ENCODE assay signal across 1 cellular context in the genomic region with DNA sequence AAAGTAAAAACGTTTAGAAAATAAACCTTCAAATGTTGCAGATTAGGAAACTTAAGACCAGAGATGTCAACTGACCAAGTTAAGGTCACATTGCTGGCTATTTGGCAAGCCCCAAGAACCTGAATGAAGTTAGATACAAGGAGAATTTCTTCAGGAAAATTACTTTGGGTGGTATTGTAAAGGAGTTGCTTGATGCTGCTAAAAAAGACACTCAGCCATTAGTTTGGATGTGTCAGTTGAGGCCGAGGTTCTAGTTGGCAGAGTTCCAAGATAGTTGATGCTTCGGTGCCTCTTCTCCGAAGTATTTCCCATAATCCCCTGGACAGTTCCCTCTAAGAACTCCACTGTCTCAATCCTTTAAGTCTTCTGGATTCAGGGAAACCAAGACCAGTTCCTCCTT.
TF ChIP-seq lines count a peak whose summit lies in the region.

No MANE protein-coding gene starts in this region.

TF ChIP-seq in A549, 52 proteins besides CTCF, POLR2A, EP300 and RAD21 (continued from another document):
- TF ChIP-seq CEBPB (IDR thresholded peaks at IDR 0.05): no peak
- no peak for TF ChIP-seq MYC (IDR thresholded peaks at IDR 0.05; ENCODE audit: borderline replicate concordance, low read length)
- no peak for TF ChIP-seq FOSL2 (IDR thresholded peaks at IDR 0.05)
- no peak for TF ChIP-seq FOSL2 (CRISPR knock-in tag; IDR thresholded peaks at IDR 0.05)
- TF ChIP-seq CBX8 (IDR thresholded peaks at IDR 0.05): no peak
- TF ChIP-seq MAFK (IDR thresholded peaks at IDR 0.05; ENCODE audit: partially characterized antibody): no peak
- TF ChIP-seq, protein P1, sequence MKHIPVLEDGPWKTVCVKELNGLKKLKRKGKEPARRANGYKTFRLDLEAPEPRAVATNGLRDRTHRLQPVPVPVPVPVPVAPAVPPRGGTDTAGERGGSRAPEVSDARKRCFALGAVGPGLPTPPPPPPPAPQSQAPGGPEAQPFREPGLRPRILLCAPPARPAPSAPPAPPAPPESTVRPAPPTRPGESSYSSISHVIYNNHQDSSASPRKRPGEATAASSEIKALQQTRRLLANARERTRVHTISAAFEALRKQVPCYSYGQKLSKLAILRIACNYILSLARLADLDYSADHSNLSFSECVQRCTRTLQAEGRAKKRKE (CRISPR knock-in tag; IDR thresholded peaks at IDR 0.05; ENCODE audit: low read depth): no peak
- TF ChIP-seq ZFP36 (IDR thresholded peaks at IDR 0.05; ENCODE audit: borderline replicate concordance, partially characterized antibody): no peak
